ENCODE assay signal across 10 cellular contexts in the genomic region with DNA sequence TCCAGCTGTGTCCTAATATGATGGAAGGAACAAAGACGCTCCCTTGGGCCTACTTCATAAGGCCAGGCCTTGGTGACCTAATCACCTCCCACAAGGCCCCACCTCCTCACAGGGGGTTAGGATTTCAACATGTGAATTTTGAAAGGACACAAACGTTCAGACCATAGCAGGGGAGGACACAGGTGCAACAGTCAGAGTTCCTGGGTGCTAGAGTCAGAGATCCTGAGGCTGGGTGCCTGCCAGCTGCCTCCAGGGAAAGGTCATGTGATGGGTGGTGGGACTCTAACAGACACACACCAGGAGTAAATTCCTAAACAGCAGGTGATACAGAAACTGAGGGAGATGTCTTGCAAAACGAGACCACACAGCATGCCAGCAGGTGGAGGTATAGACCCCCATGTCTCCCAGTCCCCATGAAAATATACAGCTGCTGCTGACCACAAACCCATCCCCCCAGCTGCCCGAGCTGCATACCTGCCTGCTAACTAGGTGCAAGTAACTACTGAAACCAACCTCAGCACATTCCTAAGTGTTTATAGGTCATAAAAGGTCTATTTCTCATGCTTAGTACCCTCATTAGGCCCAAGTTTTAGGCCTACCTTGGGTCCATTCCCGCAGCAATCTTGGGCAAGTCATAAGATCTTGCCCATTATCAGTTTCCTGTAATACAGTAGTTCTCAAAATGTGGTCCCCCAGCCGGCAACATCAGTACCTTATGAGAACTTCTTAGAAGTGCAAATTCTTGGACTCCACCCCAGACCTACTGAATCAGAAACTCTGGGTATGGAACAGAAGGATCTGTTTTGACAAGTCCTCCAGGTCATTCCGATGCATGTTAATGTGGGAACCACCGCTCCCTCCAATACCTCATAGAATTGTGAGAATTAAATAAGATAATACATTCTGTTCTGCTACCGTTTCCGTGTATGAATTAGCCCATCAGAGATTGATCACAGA.
DNase-seq lines count a peak whose midpoint lies in the region; ATAC-seq, FAIRE-seq and TF ChIP-seq lines count a peak whose summit lies in the region.
"Had no signal": no experiment of that assay in that cellular context is flagged by ENCODE, and none has a peak within 500 bp of the region (broad histone marks: within the 10 kb centered on the region; RNA-seq: fewer than 3 reads in every experiment).

No MANE protein-coding gene starts in this region.

- no peak for ATAC-seq in HG03135 (IDR thresholded peaks at IDR 0.05; ENCODE audit: unreplicated experiment)

- no peaks in the 10 kb centered on the region for H4K20me1 ChIP-seq in astrocyte (ENCODE audit: insufficient read depth, low read length)

- peak overlapping the region; percentile 23 for H3K4me3 Mint-ChIP-seq in astrocyte (ENCODE audit: unreplicated experiment)
- H3K4me3 Mint-ChIP-seq: CD4-positive, CD25-positive, alpha-beta regulatory T cell had no signal

- no peaks in the 10 kb centered on the region for H3K79me2 ChIP-seq in astrocyte (ENCODE audit: insufficient read depth, low read length)

- H3K27me3 ChIP-seq in BE2C (no peaks in the 10 kb centered on the region), H7 (ENCODE audit: control insufficient read depth, insufficient read depth, low read length) (no peaks in the 10 kb centered on the region; the same call in none of the 2 replicates), astrocyte (ENCODE audit: insufficient read depth, low read length) (no peaks in the 10 kb centered on the region), ascending aorta (no peaks in the 10 kb centered on the region), HAP-1 (ENCODE audit: low read depth) (no peaks in the 10 kb centered on the region)
- H3K27me3 ChIP-seq: colonic mucosa had no signal

- no peak overlapping the region for H3K27ac ChIP-seq in astrocyte (ENCODE audit: low read depth, low read length)
- no peak overlapping the region for H3K27ac ChIP-seq in ascending aorta
- H3K27ac ChIP-seq: colonic mucosa had no signal

- H2AFZ ChIP-seq in astrocyte (ENCODE audit: low read depth, low read length): no peak overlapping the region

- peaks cover 9% of the 10 kb centered on the region for H3K4me1 ChIP-seq in BE2C
- peaks cover 15% of the 10 kb centered on the region for H3K4me1 ChIP-seq in astrocyte (ENCODE audit: insufficient read depth, low read length)
- H3K4me1 ChIP-seq in ascending aorta: no peaks in the 10 kb centered on the region
- no peaks in the 10 kb centered on the region for H3K4me1 ChIP-seq in HAP-1
- H3K4me1 ChIP-seq: colonic mucosa had no signal

- H3K9me3 Mint-ChIP-seq in astrocyte (ENCODE audit: unreplicated experiment): no peaks in the 10 kb centered on the region

- in situ Hi-C loops in HAP-1 (cut with MboI; ENCODE audit: low sequenced_read_pairs): no loop called here

- H3K4me1 Mint-ChIP-seq in astrocyte (ENCODE audit: low read depth, unreplicated experiment): peaks cover 31% of the 10 kb centered on the region
- H3K4me1 Mint-ChIP-seq: CD4-positive, CD25-positive, alpha-beta regulatory T cell had no signal

- DNase-seq in BE2C (peak; percentile 23), H7 (peak; percentile 55), astrocyte (ENCODE audit: low read depth) (peak; percentile 6), kidney tubule cell (ENCODE audit: low spot score) (peak; percentile 99), NCI-H2081 (lab: John Stamatoyannopoulos, UW) (no peak), ascending aorta (ENCODE audit: low spot score in 2 of 2) (no peak), HAP-1 (ENCODE audit: low spot score in 2 of 2) (no peak)
- DNase-seq: CD4-positive, CD25-positive, alpha-beta regulatory T cell; colonic mucosa had no signal

- peak overlapping the region; percentile 64 for H3K27ac Mint-ChIP-seq in astrocyte (ENCODE audit: unreplicated experiment)
- H3K27ac Mint-ChIP-seq: CD4-positive, CD25-positive, alpha-beta regulatory T cell had no signal

- no peak for FAIRE-seq in astrocyte (lab: Jason Lieb, UNC)

- no peaks in the 10 kb centered on the region; the same call in 1 of the 2 replicates for H3K9me3 ChIP-seq in BE2C
- H3K9me3 ChIP-seq in astrocyte (ENCODE audit: insufficient read depth, low read depth, low read length): peaks cover 3% of the 10 kb centered on the region
- no peaks in the 10 kb centered on the region for H3K9me3 ChIP-seq in ascending aorta
- H3K9me3 ChIP-seq in HAP-1: no peaks in the 10 kb centered on the region
- H3K9me3 ChIP-seq: colonic mucosa had no signal

- no peaks in the 10 kb centered on the region for H3K27me3 Mint-ChIP-seq in astrocyte (ENCODE audit: low read depth, unreplicated experiment)

- H3K9ac ChIP-seq in astrocyte (ENCODE audit: low read length): no peak overlapping the region

- no peak overlapping the region for H3K4me2 ChIP-seq in astrocyte (ENCODE audit: low read length)

- TF ChIP-seq CTCF in BE2C (IDR thresholded peaks at IDR 0.05; ENCODE audit: low read depth, low read length) (peak; percentile 43), astrocyte (IDR thresholded peaks at IDR 0.05; ENCODE audit: insufficient read depth, low read depth, low read length) (no peak), ascending aorta (IDR thresholded peaks at IDR 0.05) (no peak)

- no peak overlapping the region for H3K4me3 ChIP-seq in BE2C (ENCODE audit: low read depth, low read length)
- H3K4me3 ChIP-seq in H7 (ENCODE audit: insufficient read depth, low read depth, low read length): no peak overlapping the region
- no peak overlapping the region for H3K4me3 ChIP-seq in astrocyte (ENCODE audit: insufficient read depth, low read depth, low read length)
- H3K4me3 ChIP-seq in ascending aorta: no peak overlapping the region
- no peak overlapping the region for H3K4me3 ChIP-seq in HAP-1
- H3K4me3 ChIP-seq: colonic mucosa had no signal

- intact Hi-C loops in ascending aorta (cut with DNase I): no loop called here

- H3K36me3 Mint-ChIP-seq in astrocyte (ENCODE audit: low read depth, unreplicated experiment): no peaks in the 10 kb centered on the region
- H3K36me3 Mint-ChIP-seq: CD4-positive, CD25-positive, alpha-beta regulatory T cell had no signal

- no peaks in the 10 kb centered on the region for H3K36me3 ChIP-seq in BE2C
- H3K36me3 ChIP-seq in H7 (replicated peaks; ENCODE audit: control insufficient read depth, insufficient read depth, low read length): no peaks in the 10 kb centered on the region
- H3K36me3 ChIP-seq in astrocyte (ENCODE audit: insufficient read depth, low read length): no peaks in the 10 kb centered on the region
- no peaks in the 10 kb centered on the region for H3K36me3 ChIP-seq in ascending aorta
- no peaks in the 10 kb centered on the region for H3K36me3 ChIP-seq in HAP-1 (replicated peaks)
- H3K36me3 ChIP-seq: colonic mucosa had no signal

Comparison
In these comparisons a context has a peak if more than half of its experiments do, and no peak if none do; other contexts are left out.
1. DNase-seq: peak in BE2C (single experiment), H7 (single experiment), astrocyte (single experiment) and kidney tubule cell (single experiment); none in NCI-H2081 (0 of 2), ascending aorta (0 of 2) and HAP-1 (0 of 2).